27 cellular contexts compared by ENCODE assay signal in the genomic region with DNA sequence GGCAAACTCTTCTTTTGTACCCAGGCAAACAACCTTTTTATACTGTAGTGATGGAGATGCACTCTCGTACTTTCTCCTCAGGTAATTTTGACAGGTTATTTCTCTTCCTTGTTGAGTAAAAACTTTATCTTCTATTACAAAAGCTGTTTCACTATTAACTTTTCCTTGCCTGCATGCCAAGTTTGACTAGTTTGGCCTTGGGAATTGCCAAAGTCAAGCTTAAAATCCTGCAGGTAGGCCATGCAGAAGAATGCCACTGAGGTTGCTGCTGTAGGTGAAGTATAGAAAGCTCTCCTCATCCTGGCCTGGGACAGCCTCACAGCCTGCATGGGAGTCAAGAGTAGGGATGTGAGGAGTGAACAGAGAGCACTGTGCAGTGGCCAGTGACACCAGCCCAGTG.
"Had no signal": no experiment of that assay in that cellular context is flagged by ENCODE, and none has a peak within 500 bp of the region (broad histone marks: within the 10 kb centered on the region; RNA-seq: fewer than 3 reads in every experiment).

No MANE protein-coding gene starts in this region.

- H3K4me2 ChIP-seq: neural progenitor cell, smooth muscle cell had no signal

- DNase-seq: naive thymus-derived CD4-positive, alpha-beta T cell; natural killer cell; nucleus accumbens; posterior cingulate gyrus; psoas muscle; right cardiac atrium; spleen; stimulated activated CD4-positive, alpha-beta T cell treated with anti-CD3 and anti-CD28 coated beads, Interleukin-12 subunit alpha, Interleukin-12 subunit beta, amount 100 ng/mL, for 4 hours; stimulated activated CD4-positive, alpha-beta T cell treated with anti-CD3 and anti-CD28 coated beads, Interleukin-1b, Interleukin-23, amount 100 ng/mL, for 48 hours; stimulated activated CD4-positive, alpha-beta T cell treated with anti-CD3 and anti-CD28 coated beads, Interleukin-4, amount 100 ng/mL, for 24 hours; stimulated activated naive B cell treated with anti-CD40 and anti-IgM and Interleukin-4, amounts not matched to agents 10 μg/mL and 1 μg/mL and 100 μg/mL, for 72 hours; stimulated activated naive CD4-positive, alpha-beta T cell treated with Interleukin-2 at 50 U/mL for 16 hours; stomach; trophoblast cell; upper lobe of left lung had no signal

- H3K36me3 ChIP-seq: neural progenitor cell, neutrophil, spleen, stomach, thoracic aorta, thyroid gland, tibial nerve, upper lobe of left lung, vagina had no signal

- H3K9ac ChIP-seq: neural progenitor cell, parathyroid adenoma had no signal

- ATAC-seq: naive thymus-derived CD4-positive, alpha-beta T cell; natural killer cell; psoas muscle; right cardiac atrium; sciatic nerve; stimulated activated effector memory CD8-positive, alpha-beta T cell treated with anti-CD3 and anti-CD28 coated beads, Interleukin-12 subunit alpha, Interleukin-12 subunit beta, amount 100 ng/mL, for 72 hours; stimulated activated naive B cell treated with anti-CD40 and anti-IgM and Interleukin-4, amounts not matched to agents 10 μg/mL and 1 μg/mL and 100 μg/mL, for 72 hours had no signal

- H3K27ac ChIP-seq: neural progenitor cell, neutrophil, parathyroid adenoma, psoas muscle, skin epidermis, spleen, stomach, thoracic aorta, tibial nerve, upper lobe of left lung, vagina had no signal

- H3K79me2 ChIP-seq: parathyroid adenoma had no signal

- H3K4me3 ChIP-seq: neural progenitor cell, psoas muscle, skin epidermis, smooth muscle cell, spleen, stomach, thoracic aorta, thyroid gland, tibial nerve, upper lobe of left lung, vagina had no signal

- H2AFZ ChIP-seq: neural progenitor cell, parathyroid adenoma had no signal

- H3K4me1 ChIP-seq: parathyroid adenoma, spleen, stomach, tibial nerve, upper lobe of left lung, vagina had no signal

- FAIRE-seq: urothelium cell line had no signal

- H3K9me3 ChIP-seq: neutrophil, psoas muscle, stomach, thoracic aorta, thyroid gland, tibial nerve, upper lobe of left lung, vagina had no signal

- H3K27me3 ChIP-seq: neural progenitor cell, neutrophil, spleen, stomach, thyroid gland, tibial nerve, upper lobe of left lung, vagina had no signal
